In the genomic region with DNA sequence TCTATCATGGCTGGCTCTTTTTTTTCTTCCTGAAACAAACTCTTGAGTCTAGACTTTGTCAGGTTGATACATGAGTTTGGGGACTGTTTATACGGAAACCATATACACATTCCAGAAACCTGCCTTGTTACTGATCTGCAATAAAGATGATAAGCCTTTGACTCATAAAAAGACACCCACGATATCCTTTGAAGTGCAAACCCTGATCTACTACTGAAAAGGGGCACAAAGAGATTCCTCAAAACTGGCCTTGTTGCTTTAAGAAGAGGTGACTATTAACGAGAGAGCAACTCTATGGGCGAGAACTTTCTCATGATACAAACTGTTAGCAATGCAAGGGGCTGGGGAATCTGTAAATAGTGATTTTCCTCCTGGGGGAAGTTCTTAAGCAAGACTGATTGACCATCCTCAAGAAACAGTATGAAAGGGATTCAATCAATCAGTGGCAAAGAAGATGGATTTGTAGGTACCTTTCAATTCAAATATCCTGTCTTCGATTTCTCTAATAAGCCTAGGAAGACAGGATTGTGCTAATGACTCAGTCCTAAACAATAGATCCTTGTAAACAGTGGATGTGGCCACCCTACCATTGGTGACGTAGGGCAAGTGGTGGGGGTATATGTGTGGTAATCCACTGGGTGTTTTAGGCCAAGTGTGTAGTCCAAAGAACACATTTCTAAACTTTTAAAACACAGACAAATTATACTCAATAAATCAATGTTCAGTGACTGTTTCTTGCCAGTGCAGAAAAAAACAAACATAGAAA, we compare ENCODE assay signal across 1 cellular context.
TF ChIP-seq lines count a peak whose summit lies in the region.
"Not testable (repeated sequence)": the region's sequence is repeated elsewhere in the genome, so short reads cannot be mapped to it uniquely, and the experiment has no call there.

No MANE protein-coding gene starts in this region.

TF ChIP-seq in HepG2, 621 proteins besides CTCF, POLR2A, EP300 and RAD21 (continued from another document):
- TF ChIP-seq, protein P1, sequence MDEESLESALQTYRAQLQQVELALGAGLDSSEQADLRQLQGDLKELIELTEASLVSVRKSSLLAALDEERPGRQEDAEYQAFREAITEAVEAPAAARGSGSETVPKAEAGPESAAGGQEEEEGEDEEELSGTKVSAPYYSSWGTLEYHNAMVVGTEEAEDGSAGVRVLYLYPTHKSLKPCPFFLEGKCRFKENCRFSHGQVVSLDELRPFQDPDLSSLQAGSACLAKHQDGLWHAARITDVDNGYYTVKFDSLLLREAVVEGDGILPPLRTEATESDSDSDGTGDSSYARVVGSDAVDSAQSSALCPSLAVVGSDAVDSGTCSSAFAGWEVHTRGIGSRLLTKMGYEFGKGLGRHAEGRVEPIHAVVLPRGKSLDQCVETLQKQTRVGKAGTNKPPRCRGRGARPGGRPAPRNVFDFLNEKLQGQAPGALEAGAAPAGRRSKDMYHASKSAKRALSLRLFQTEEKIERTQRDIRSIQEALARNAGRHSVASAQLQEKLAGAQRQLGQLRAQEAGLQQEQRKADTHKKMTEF (CRISPR knock-in tag; IDR thresholded peaks at IDR 0.05) = peak; percentile 50; the same call in 1 of the 2 replicates
- peak; percentile 87 for TF ChIP-seq SKI (IDR thresholded peaks at IDR 0.05; ENCODE audit: partially characterized antibody)
- TF ChIP-seq, protein P2, sequence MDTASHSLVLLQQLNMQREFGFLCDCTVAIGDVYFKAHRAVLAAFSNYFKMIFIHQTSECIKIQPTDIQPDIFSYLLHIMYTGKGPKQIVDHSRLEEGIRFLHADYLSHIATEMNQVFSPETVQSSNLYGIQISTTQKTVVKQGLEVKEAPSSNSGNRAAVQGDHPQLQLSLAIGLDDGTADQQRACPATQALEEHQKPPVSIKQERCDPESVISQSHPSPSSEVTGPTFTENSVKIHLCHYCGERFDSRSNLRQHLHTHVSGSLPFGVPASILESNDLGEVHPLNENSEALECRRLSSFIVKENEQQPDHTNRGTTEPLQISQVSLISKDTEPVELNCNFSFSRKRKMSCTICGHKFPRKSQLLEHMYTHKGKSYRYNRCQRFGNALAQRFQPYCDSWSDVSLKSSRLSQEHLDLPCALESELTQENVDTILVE (CRISPR knock-in tag; IDR thresholded peaks at IDR 0.05) = peak; percentile 21; the same call in 1 of the 2 replicates
- peak; percentile 73 for TF ChIP-seq HNF4G (IDR thresholded peaks at IDR 0.05; ENCODE audit: borderline replicate concordance, low read depth, low read length)
- TF ChIP-seq HNF4G (CRISPR knock-in tag; IDR thresholded peaks at IDR 0.05; ENCODE audit: borderline replicate concordance, low read depth); MAZ (CRISPR knock-in tag; IDR thresholded peaks at IDR 0.05; ENCODE audit: low read depth): not testable (repeated sequence)
- peak; percentile 80; the same call in 1 of the 2 replicates for TF ChIP-seq FOXK1 (CRISPR knock-in tag; IDR thresholded peaks at IDR 0.05; ENCODE audit: borderline replicate concordance, low read depth)
- TF ChIP-seq, protein P3, sequence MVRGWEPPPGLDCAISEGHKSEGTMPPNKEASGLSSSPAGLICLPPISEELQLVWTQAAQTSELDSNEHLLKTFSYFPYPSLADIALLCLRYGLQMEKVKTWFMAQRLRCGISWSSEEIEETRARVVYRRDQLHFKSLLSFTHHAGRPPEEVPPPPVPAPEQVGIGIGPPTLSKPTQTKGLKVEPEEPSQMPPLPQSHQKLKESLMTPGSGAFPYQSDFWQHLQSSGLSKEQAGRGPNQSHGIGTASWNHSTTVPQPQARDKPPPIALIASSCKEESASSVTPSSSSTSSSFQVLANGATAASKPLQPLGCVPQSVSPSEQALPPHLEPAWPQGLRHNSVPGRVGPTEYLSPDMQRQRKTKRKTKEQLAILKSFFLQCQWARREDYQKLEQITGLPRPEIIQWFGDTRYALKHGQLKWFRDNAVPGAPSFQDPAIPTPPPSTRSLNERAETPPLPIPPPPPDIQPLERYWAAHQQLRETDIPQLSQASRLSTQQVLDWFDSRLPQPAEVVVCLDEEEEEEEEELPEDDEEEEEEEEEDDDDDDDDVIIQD (CRISPR knock-in tag; IDR thresholded peaks at IDR 0.05; ENCODE audit: low read depth) = 0 out of 2 replicates have a peak, but pooled peaks have one; percentile 29
- TF ChIP-seq, protein P4, sequence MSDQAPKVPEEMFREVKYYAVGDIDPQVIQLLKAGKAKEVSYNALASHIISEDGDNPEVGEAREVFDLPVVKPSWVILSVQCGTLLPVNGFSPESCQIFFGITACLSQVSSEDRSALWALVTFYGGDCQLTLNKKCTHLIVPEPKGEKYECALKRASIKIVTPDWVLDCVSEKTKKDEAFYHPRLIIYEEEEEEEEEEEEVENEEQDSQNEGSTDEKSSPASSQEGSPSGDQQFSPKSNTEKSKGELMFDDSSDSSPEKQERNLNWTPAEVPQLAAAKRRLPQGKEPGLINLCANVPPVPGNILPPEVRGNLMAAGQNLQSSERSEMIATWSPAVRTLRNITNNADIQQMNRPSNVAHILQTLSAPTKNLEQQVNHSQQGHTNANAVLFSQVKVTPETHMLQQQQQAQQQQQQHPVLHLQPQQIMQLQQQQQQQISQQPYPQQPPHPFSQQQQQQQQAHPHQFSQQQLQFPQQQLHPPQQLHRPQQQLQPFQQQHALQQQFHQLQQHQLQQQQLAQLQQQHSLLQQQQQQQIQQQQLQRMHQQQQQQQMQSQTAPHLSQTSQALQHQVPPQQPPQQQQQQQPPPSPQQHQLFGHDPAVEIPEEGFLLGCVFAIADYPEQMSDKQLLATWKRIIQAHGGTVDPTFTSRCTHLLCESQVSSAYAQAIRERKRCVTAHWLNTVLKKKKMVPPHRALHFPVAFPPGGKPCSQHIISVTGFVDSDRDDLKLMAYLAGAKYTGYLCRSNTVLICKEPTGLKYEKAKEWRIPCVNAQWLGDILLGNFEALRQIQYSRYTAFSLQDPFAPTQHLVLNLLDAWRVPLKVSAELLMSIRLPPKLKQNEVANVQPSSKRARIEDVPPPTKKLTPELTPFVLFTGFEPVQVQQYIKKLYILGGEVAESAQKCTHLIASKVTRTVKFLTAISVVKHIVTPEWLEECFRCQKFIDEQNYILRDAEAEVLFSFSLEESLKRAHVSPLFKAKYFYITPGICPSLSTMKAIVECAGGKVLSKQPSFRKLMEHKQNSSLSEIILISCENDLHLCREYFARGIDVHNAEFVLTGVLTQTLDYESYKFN (CRISPR knock-in tag; conservative IDR thresholded peaks at IDR 0.05) = peak; percentile 80
- TF ChIP-seq CEBPG (CRISPR knock-in tag; IDR thresholded peaks at IDR 0.05) = peak; percentile 74
- TF ChIP-seq DNMT3B (CRISPR knock-in tag; conservative IDR thresholded peaks at IDR 0.05) = 0 out of 2 replicates have a peak, but pooled peaks have one; percentile 52
- TF ChIP-seq, protein P5, sequence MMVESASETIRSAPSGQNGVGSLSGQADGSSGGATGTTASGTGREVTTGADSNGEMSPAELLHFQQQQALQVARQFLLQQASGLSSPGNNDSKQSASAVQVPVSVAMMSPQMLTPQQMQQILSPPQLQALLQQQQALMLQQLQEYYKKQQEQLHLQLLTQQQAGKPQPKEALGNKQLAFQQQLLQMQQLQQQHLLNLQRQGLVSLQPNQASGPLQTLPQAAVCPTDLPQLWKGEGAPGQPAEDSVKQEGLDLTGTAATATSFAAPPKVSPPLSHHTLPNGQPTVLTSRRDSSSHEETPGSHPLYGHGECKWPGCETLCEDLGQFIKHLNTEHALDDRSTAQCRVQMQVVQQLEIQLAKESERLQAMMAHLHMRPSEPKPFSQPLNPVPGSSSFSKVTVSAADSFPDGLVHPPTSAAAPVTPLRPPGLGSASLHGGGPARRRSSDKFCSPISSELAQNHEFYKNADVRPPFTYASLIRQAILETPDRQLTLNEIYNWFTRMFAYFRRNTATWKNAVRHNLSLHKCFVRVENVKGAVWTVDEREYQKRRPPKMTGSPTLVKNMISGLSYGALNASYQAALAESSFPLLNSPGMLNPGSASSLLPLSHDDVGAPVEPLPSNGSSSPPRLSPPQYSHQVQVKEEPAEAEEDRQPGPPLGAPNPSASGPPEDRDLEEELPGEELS (CRISPR knock-in tag; IDR thresholded peaks at IDR 0.05) = 0 out of 2 replicates have a peak, but pooled peaks have one; percentile 38
- peak; percentile 44; the same call in 1 of the 2 replicates for TF ChIP-seq HMG20A (CRISPR knock-in tag; IDR thresholded peaks at IDR 0.05; ENCODE audit: borderline replicate concordance)
- peak; percentile 85; the same call in 1 of the 2 replicates for TF ChIP-seq GFI1 (CRISPR knock-in tag; IDR thresholded peaks at IDR 0.05; ENCODE audit: borderline replicate concordance)
- peak; percentile 57 for TF ChIP-seq PITX1 (CRISPR knock-in tag; IDR thresholded peaks at IDR 0.05)
- TF ChIP-seq MIER3 (CRISPR knock-in tag; IDR thresholded peaks at IDR 0.05; ENCODE audit: borderline replicate concordance) = 0 out of 2 replicates have a peak, but pooled peaks have one; percentile 55
- peak; percentile 42; the same call in 1 of the 2 replicates for TF ChIP-seq SALL1 (CRISPR knock-in tag; IDR thresholded peaks at IDR 0.05)
- TF ChIP-seq HDAC1 (CRISPR knock-in tag; IDR thresholded peaks at IDR 0.05) = peak; percentile 43; the same call in 1 of the 2 replicates
- TF ChIP-seq CHD4 (IDR thresholded peaks at IDR 0.05; ENCODE audit: borderline replicate concordance, low read length) = peak; percentile 60; the same call in 1 of the 2 replicates
- TF ChIP-seq FOXA1 (IDR thresholded peaks at IDR 0.05) = peak; percentile 62
- peak; percentile 50; the same call in 1 of the 2 replicates for TF ChIP-seq FOXA1 (CRISPR knock-in tag; IDR thresholded peaks at IDR 0.05)
- TF ChIP-seq JUND (CRISPR knock-in tag; IDR thresholded peaks at IDR 0.05) = peak; percentile 42; the same call in 1 of the 2 replicates
- TF ChIP-seq, protein P6, sequence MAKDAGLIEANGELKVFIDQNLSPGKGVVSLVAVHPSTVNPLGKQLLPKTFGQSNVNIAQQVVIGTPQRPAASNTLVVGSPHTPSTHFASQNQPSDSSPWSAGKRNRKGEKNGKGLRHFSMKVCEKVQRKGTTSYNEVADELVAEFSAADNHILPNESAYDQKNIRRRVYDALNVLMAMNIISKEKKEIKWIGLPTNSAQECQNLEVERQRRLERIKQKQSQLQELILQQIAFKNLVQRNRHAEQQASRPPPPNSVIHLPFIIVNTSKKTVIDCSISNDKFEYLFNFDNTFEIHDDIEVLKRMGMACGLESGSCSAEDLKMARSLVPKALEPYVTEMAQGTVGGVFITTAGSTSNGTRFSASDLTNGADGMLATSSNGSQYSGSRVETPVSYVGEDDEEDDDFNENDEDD (CRISPR knock-in tag; IDR thresholded peaks at IDR 0.05; ENCODE audit: borderline replicate concordance) = 0 out of 2 replicates have a peak, but pooled peaks have one; percentile 16
- TF ChIP-seq POGZ (CRISPR knock-in tag; IDR thresholded peaks at IDR 0.05) = peak; percentile 52; the same call in 1 of the 2 replicates
- TF ChIP-seq, protein P7, sequence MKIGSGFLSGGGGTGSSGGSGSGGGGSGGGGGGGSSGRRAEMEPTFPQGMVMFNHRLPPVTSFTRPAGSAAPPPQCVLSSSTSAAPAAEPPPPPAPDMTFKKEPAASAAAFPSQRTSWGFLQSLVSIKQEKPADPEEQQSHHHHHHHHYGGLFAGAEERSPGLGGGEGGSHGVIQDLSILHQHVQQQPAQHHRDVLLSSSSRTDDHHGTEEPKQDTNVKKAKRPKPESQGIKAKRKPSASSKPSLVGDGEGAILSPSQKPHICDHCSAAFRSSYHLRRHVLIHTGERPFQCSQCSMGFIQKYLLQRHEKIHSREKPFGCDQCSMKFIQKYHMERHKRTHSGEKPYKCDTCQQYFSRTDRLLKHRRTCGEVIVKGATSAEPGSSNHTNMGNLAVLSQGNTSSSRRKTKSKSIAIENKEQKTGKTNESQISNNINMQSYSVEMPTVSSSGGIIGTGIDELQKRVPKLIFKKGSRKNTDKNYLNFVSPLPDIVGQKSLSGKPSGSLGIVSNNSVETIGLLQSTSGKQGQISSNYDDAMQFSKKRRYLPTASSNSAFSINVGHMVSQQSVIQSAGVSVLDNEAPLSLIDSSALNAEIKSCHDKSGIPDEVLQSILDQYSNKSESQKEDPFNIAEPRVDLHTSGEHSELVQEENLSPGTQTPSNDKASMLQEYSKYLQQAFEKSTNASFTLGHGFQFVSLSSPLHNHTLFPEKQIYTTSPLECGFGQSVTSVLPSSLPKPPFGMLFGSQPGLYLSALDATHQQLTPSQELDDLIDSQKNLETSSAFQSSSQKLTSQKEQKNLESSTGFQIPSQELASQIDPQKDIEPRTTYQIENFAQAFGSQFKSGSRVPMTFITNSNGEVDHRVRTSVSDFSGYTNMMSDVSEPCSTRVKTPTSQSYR (CRISPR knock-in tag; IDR thresholded peaks at IDR 0.05; ENCODE audit: borderline replicate concordance) = peak; percentile 45; the same call in 1 of the 2 replicates
- peak; percentile 55 for TF ChIP-seq TCF7 (IDR thresholded peaks at IDR 0.05; ENCODE audit: low read depth)
- peak; percentile 92 for TF ChIP-seq LCORL (IDR thresholded peaks at IDR 0.05)
- peak; percentile 55; the same call in 1 of the 2 replicates for TF ChIP-seq LCORL (CRISPR knock-in tag; IDR thresholded peaks at IDR 0.05)
- peak; percentile 52 for TF ChIP-seq RARA (CRISPR knock-in tag; IDR thresholded peaks at IDR 0.05)
- peak; percentile 84 for TF ChIP-seq ATF1 (CRISPR knock-in tag; IDR thresholded peaks at IDR 0.05)
- peak; percentile 32; the same call in 1 of the 2 replicates for TF ChIP-seq ETV5 (CRISPR knock-in tag; IDR thresholded peaks at IDR 0.05; ENCODE audit: borderline replicate concordance)
- TF ChIP-seq ELF3 (CRISPR knock-in tag; IDR thresholded peaks at IDR 0.05) = peak; percentile 45; the same call in 1 of the 2 replicates
- TF ChIP-seq ZNF292 (CRISPR knock-in tag; IDR thresholded peaks at IDR 0.05; ENCODE audit: borderline replicate concordance, low read depth) = 0 out of 2 replicates have a peak, but pooled peaks have one; percentile 12
- TF ChIP-seq MAZ (IDR thresholded peaks at IDR 0.05; ENCODE audit: borderline replicate concordance, low read depth, low read length) = peak; percentile 69; the same call in 1 of the 2 replicates
- TF ChIP-seq KAT2B (IDR thresholded peaks at IDR 0.05; ENCODE audit: borderline replicate concordance, low read depth, low read length) = peak; percentile 93
- peak; percentile 44; the same call in 1 of the 2 replicates for TF ChIP-seq HOXA3 (CRISPR knock-in tag; IDR thresholded peaks at IDR 0.05)
- peak; percentile 67 for TF ChIP-seq FOXP1 (IDR thresholded peaks at IDR 0.05)
- peak; percentile 86 for TF ChIP-seq FOXP1 (CRISPR knock-in tag; IDR thresholded peaks at IDR 0.05)
- TF ChIP-seq, protein P8, sequence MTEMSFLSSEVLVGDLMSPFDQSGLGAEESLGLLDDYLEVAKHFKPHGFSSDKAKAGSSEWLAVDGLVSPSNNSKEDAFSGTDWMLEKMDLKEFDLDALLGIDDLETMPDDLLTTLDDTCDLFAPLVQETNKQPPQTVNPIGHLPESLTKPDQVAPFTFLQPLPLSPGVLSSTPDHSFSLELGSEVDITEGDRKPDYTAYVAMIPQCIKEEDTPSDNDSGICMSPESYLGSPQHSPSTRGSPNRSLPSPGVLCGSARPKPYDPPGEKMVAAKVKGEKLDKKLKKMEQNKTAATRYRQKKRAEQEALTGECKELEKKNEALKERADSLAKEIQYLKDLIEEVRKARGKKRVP (CRISPR knock-in tag; IDR thresholded peaks at IDR 0.05) = 0 out of 4 replicates have a peak, but pooled peaks of 1 of the 2 experiments have one; percentile 38
TF ChIP-seq in HepG2: peak in this region for 76; not testable (repeated sequence) for 545.
